In the genomic region with DNA sequence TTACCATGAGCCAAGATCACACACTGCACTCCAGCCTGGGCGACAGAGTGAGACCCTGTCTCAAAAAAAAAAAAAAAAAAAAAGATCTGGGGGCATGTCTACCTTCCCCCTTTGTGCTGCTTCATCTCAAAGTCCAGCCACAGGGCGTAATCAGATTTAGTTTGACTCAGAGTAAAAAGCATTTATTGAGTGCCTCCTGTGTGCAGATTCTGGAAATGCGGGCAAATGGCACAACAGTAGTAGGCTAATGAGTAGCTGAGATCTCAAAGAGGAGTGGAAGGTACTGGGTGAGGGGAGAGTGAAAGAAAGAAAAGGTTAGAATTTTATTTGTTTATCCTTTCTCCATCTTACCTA, we compare ENCODE assay signal across 9 cellular contexts. TPM values are rescaled to one million over a fixed set of nuclear protein-coding genes. Genes with fewer than 3 reads are reported as not detected.
A peak's percentile ranks its signal among the peaks of the same experiment; 100 is the strongest.
DNase-seq lines count a peak whose midpoint lies in the region; ATAC-seq lines count a peak whose summit lies in the region.
"Had no signal": no experiment of that assay in that cellular context is flagged by ENCODE, and none has a peak within 500 bp of the region (broad histone marks: within the 10 kb centered on the region; RNA-seq: fewer than 3 reads in every experiment).

No MANE protein-coding gene starts in this region.

- H3K4me3 Mint-ChIP-seq in activated CD4-positive, alpha-beta T cell treated with anti-CD3 and anti-CD28 coated beads for 36 hours = no peak overlapping the region
- no peak overlapping the region for H3K4me3 Mint-ChIP-seq in activated CD8-positive, alpha-beta T cell treated with anti-CD3 and anti-CD28 coated beads, Interleukin-2, amount 10 ng/mL, durations not matched to agents 7 days and 5 days
- no peak overlapping the region for H3K4me3 Mint-ChIP-seq in activated T-helper 1 cell treated with anti-CD3 and anti-CD28 coated beads, Interleukin-12 subunit alpha, Interleukin-12 subunit beta, Interleukin-2, Interleukin-4 antibody, amounts not matched to agents 30 ng/mL and 10 ng/mL and 1 ng/mL, durations not matched to agents 14 hours and 24 hours and 36 hours

- H3K4me3 ChIP-seq in right cardiac atrium (ENCODE audit: low read length) = no peak overlapping the region

- H3K4me1 ChIP-seq in right cardiac atrium (ENCODE audit: control insufficient read depth, insufficient read depth, low read length) = peaks cover 31% of the 10 kb centered on the region

- no peaks in the 10 kb centered on the region for H3K36me3 Mint-ChIP-seq in activated CD4-positive, alpha-beta T cell treated with anti-CD3 and anti-CD28 coated beads for 36 hours (ENCODE audit: low read depth)
- H3K36me3 Mint-ChIP-seq in activated CD8-positive, alpha-beta T cell treated with anti-CD3 and anti-CD28 coated beads, Interleukin-2, amount 10 ng/mL, durations not matched to agents 7 days and 5 days (ENCODE audit: low read depth) = no peaks in the 10 kb centered on the region
- H3K36me3 Mint-ChIP-seq in activated T-helper 1 cell treated with anti-CD3 and anti-CD28 coated beads, Interleukin-12 subunit alpha, Interleukin-12 subunit beta, Interleukin-2, Interleukin-4 antibody, amounts not matched to agents 30 ng/mL and 10 ng/mL and 1 ng/mL, durations not matched to agents 14 hours and 24 hours and 36 hours (ENCODE audit: low read depth) = no peaks in the 10 kb centered on the region

- peaks cover 93% of the 10 kb centered on the region for H3K4me1 Mint-ChIP-seq in activated CD4-positive, alpha-beta T cell treated with anti-CD3 and anti-CD28 coated beads for 36 hours
- peaks cover 95% of the 10 kb centered on the region for H3K4me1 Mint-ChIP-seq in activated CD8-positive, alpha-beta T cell treated with anti-CD3 and anti-CD28 coated beads, Interleukin-2, amount 10 ng/mL, durations not matched to agents 7 days and 5 days (ENCODE audit: low read depth)
- peaks cover 73% of the 10 kb centered on the region for H3K4me1 Mint-ChIP-seq in activated T-helper 1 cell treated with anti-CD3 and anti-CD28 coated beads, Interleukin-12 subunit alpha, Interleukin-12 subunit beta, Interleukin-2, Interleukin-4 antibody, amounts not matched to agents 30 ng/mL and 10 ng/mL and 1 ng/mL, durations not matched to agents 14 hours and 24 hours and 36 hours (ENCODE audit: low read depth)

- POLR2A ChIA-PET in activated CD4-positive, alpha-beta T cell treated with anti-CD3 and anti-CD28 coated beads for 36 hours (lab: Charles Lee) = interaction anchor here (0.7 to 1.4 kb wide), 2 partner anchors 11 to 23 kb away, joined by 3 to 4 read pairs; no protein-coding TSS in a partner anchor
- POLR2A ChIA-PET in activated CD8-positive, alpha-beta T cell treated with anti-CD3 and anti-CD28 coated beads, Interleukin-2, amount 10 ng/mL, durations not matched to agents 7 days and 5 days (lab: Charles Lee) = interaction anchor here (2.8 kb wide), 1 partner anchor 10 kb away, joined by 17 read pairs; a partner anchor contains a TSS

- intact Hi-C loops in activated CD4-positive, alpha-beta T cell treated with anti-CD3 and anti-CD28 coated beads for 36 hours (cut with DNase I, micrococcal nuclease) = loop anchor here in 1 of 2 experiments (10.0 kb wide), 1 partner anchor 705 kb away; a partner anchor contains a TSS
- intact Hi-C loops in right cardiac atrium (cut with DNase I) = no loop called here
- intact Hi-C loops in activated T-helper 1 cell treated with anti-CD3 and anti-CD28 coated beads, Interleukin-12 subunit alpha, Interleukin-12 subunit beta, Interleukin-2, Interleukin-4 antibody, amounts not matched to agents 30 ng/mL and 10 ng/mL and 1 ng/mL, durations not matched to agents 14 hours and 24 hours and 36 hours (cut with micrococcal nuclease) = no loop called here

- 92% methylated on average over 3 of the region's 3 CpGs for WGBS in right cardiac atrium

- peak; percentile 67 for DNase-seq in activated CD4-positive, alpha-beta T cell treated with anti-CD3 and anti-CD28 coated beads for 36 hours
- DNase-seq in activated CD4-positive, alpha-beta T cell treated with anti-CD3 and anti-CD28 coated beads for 4 hours = no peak
- peak; percentile 51 for DNase-seq in activated CD8-positive, alpha-beta T cell treated with anti-CD3 and anti-CD28 coated beads, Interleukin-2, amount 10 ng/mL, durations not matched to agents 7 days and 5 days
- DNase-seq in right cardiac atrium (no peak), substantia nigra (lab: John Stamatoyannopoulos, UW) (no peak), HK-2 (ENCODE audit: unreplicated experiment) (no peak), SIG-M5 (lab: John Stamatoyannopoulos, UW) (no peak)
- DNase-seq in activated T-helper 1 cell treated with anti-CD3 and anti-CD28 coated beads, Interleukin-12 subunit alpha, Interleukin-12 subunit beta, Interleukin-2, Interleukin-4 antibody, amounts not matched to agents 30 ng/mL and 10 ng/mL and 1 ng/mL, durations not matched to agents 14 hours and 24 hours and 36 hours (ENCODE audit: low spot score) = no peak

- CTCF ChIA-PET in activated CD4-positive, alpha-beta T cell treated with anti-CD3 and anti-CD28 coated beads for 36 hours (lab: Charles Lee) = interaction anchor here (0.6 to 6.8 kb wide), 9 partner anchors 10 to 123 kb away, joined by 3 to 156 read pairs (median 3); a partner anchor contains a TSS
- CTCF ChIA-PET in activated CD8-positive, alpha-beta T cell treated with anti-CD3 and anti-CD28 coated beads, Interleukin-2, amount 10 ng/mL, durations not matched to agents 7 days and 5 days (lab: Charles Lee) = interaction anchor here (0.9 to 9.3 kb wide), 11 partner anchors 10 to 96 kb away, joined by 3 to 182 read pairs (median 51); a partner anchor contains a TSS

- no peaks in the 10 kb centered on the region for H3K27me3 ChIP-seq in right cardiac atrium (ENCODE audit: control insufficient read depth, insufficient read depth)
- H3K27me3 ChIP-seq: neutrophil had no signal

- H3K27ac Mint-ChIP-seq in activated CD4-positive, alpha-beta T cell treated with anti-CD3 and anti-CD28 coated beads for 36 hours = no peak overlapping the region
- no peak overlapping the region for H3K27ac Mint-ChIP-seq in activated CD8-positive, alpha-beta T cell treated with anti-CD3 and anti-CD28 coated beads, Interleukin-2, amount 10 ng/mL, durations not matched to agents 7 days and 5 days
- H3K27ac Mint-ChIP-seq in activated T-helper 1 cell treated with anti-CD3 and anti-CD28 coated beads, Interleukin-12 subunit alpha, Interleukin-12 subunit beta, Interleukin-2, Interleukin-4 antibody, amounts not matched to agents 30 ng/mL and 10 ng/mL and 1 ng/mL, durations not matched to agents 14 hours and 24 hours and 36 hours = no peak overlapping the region

- no peaks in the 10 kb centered on the region for H3K27me3 Mint-ChIP-seq in activated CD4-positive, alpha-beta T cell treated with anti-CD3 and anti-CD28 coated beads for 36 hours
- H3K27me3 Mint-ChIP-seq in activated CD8-positive, alpha-beta T cell treated with anti-CD3 and anti-CD28 coated beads, Interleukin-2, amount 10 ng/mL, durations not matched to agents 7 days and 5 days (ENCODE audit: low read depth) = no peaks in the 10 kb centered on the region
- H3K27me3 Mint-ChIP-seq in activated T-helper 1 cell treated with anti-CD3 and anti-CD28 coated beads, Interleukin-12 subunit alpha, Interleukin-12 subunit beta, Interleukin-2, Interleukin-4 antibody, amounts not matched to agents 30 ng/mL and 10 ng/mL and 1 ng/mL, durations not matched to agents 14 hours and 24 hours and 36 hours (ENCODE audit: insufficient read depth) = peaks cover 14% of the 10 kb centered on the region

- H3K9me3 ChIP-seq in right cardiac atrium (ENCODE audit: control insufficient read depth, low read length) = no peaks in the 10 kb centered on the region
- H3K9me3 ChIP-seq: neutrophil had no signal

- no peak for ATAC-seq in activated CD4-positive, alpha-beta T cell treated with anti-CD3 and anti-CD28 coated beads for 36 hours
- no peak for ATAC-seq in activated CD8-positive, alpha-beta T cell treated with anti-CD3 and anti-CD28 coated beads, Interleukin-2, amount 10 ng/mL, durations not matched to agents 7 days and 5 days
- ATAC-seq in right cardiac atrium = no peak

- no peaks in the 10 kb centered on the region for H3K9me3 Mint-ChIP-seq in activated CD4-positive, alpha-beta T cell treated with anti-CD3 and anti-CD28 coated beads for 36 hours (ENCODE audit: low read depth)
- no peaks in the 10 kb centered on the region for H3K9me3 Mint-ChIP-seq in activated CD8-positive, alpha-beta T cell treated with anti-CD3 and anti-CD28 coated beads, Interleukin-2, amount 10 ng/mL, durations not matched to agents 7 days and 5 days (ENCODE audit: insufficient read depth)
- H3K9me3 Mint-ChIP-seq in activated T-helper 1 cell treated with anti-CD3 and anti-CD28 coated beads, Interleukin-12 subunit alpha, Interleukin-12 subunit beta, Interleukin-2, Interleukin-4 antibody, amounts not matched to agents 30 ng/mL and 10 ng/mL and 1 ng/mL, durations not matched to agents 14 hours and 24 hours and 36 hours = no peaks in the 10 kb centered on the region

- H3K27ac ChIP-seq in right cardiac atrium (ENCODE audit: low read length) = peak overlapping the region; percentile 87
- H3K27ac ChIP-seq in substantia nigra (ENCODE audit: low read depth, low read length, poor library complexity, severe bottlenecking) = peak overlapping the region; percentile 74

RNA-seq across cellular contexts. Expression of a gene that starts 9.1 kb away (rescaled TPM):
- 1 to 10 TPM; 5.2 to 5.4 TPM for total RNA-seq in activated CD4-positive, alpha-beta T cell treated with anti-CD3 and anti-CD28 coated beads for 36 hours
- 1 to 10 TPM; 4.1 to 4.9 TPM for total RNA-seq in activated CD8-positive, alpha-beta T cell treated with anti-CD3 and anti-CD28 coated beads, Interleukin-2, amount 10 ng/mL, durations not matched to agents 7 days and 5 days
- total RNA-seq in right cardiac atrium = 10 to 100 TPM; 10.2 to 25.1 (median 18.8) TPM
- 12.3 TPM for polyA plus RNA-seq in right cardiac atrium
- total RNA-seq in activated T-helper 1 cell treated with anti-CD3 and anti-CD28 coated beads, Interleukin-12 subunit alpha, Interleukin-12 subunit beta, Interleukin-2, Interleukin-4 antibody, amounts not matched to agents 30 ng/mL and 10 ng/mL and 1 ng/mL, durations not matched to agents 14 hours and 24 hours and 36 hours = 8.7 and 9.6 TPM in 2 replicates

RNA-seq across cellular contexts. Expression of a gene that starts 12.3 kb away (rescaled TPM):
- total RNA-seq in activated CD4-positive, alpha-beta T cell treated with anti-CD3 and anti-CD28 coated beads for 36 hours = 10 to 100 TPM; 81.7 to 89.6 TPM
- 10 to 100 TPM; 80.5 to 83.2 TPM for total RNA-seq in activated CD8-positive, alpha-beta T cell treated with anti-CD3 and anti-CD28 coated beads, Interleukin-2, amount 10 ng/mL, durations not matched to agents 7 days and 5 days
- total RNA-seq in right cardiac atrium = 10 to 100 TPM; 53.6 to 57.3 (median 55.2) TPM
- polyA plus RNA-seq in right cardiac atrium = 44.8 TPM
- 87.6 and 88.2 TPM in 2 replicates for total RNA-seq in activated T-helper 1 cell treated with anti-CD3 and anti-CD28 coated beads, Interleukin-12 subunit alpha, Interleukin-12 subunit beta, Interleukin-2, Interleukin-4 antibody, amounts not matched to agents 30 ng/mL and 10 ng/mL and 1 ng/mL, durations not matched to agents 14 hours and 24 hours and 36 hours

RNA-seq across cellular contexts. Expression of a gene that starts 30.9 kb away (rescaled TPM):
- total RNA-seq in activated CD4-positive, alpha-beta T cell treated with anti-CD3 and anti-CD28 coated beads for 36 hours = 100 to 1,000 TPM in 1 of 2 experiments, 10 to 100 TPM in 1; 88.3 to 104 TPM
- total RNA-seq in activated CD8-positive, alpha-beta T cell treated with anti-CD3 and anti-CD28 coated beads, Interleukin-2, amount 10 ng/mL, durations not matched to agents 7 days and 5 days = 10 to 100 TPM; 66.2 to 67.7 TPM
- total RNA-seq in right cardiac atrium = 10 to 100 TPM; 50.2 to 56.7 (median 50.7) TPM
- 23.4 TPM for polyA plus RNA-seq in right cardiac atrium
- total RNA-seq in activated T-helper 1 cell treated with anti-CD3 and anti-CD28 coated beads, Interleukin-12 subunit alpha, Interleukin-12 subunit beta, Interleukin-2, Interleukin-4 antibody, amounts not matched to agents 30 ng/mL and 10 ng/mL and 1 ng/mL, durations not matched to agents 14 hours and 24 hours and 36 hours = 117 TPM in 2 replicates

RNA-seq across cellular contexts. Expression of a gene that starts 46.7 kb away (rescaled TPM):
- total RNA-seq in activated CD4-positive, alpha-beta T cell treated with anti-CD3 and anti-CD28 coated beads for 36 hours = 10 to 100 TPM; 12.9 to 13.1 TPM
- total RNA-seq in activated CD8-positive, alpha-beta T cell treated with anti-CD3 and anti-CD28 coated beads, Interleukin-2, amount 10 ng/mL, durations not matched to agents 7 days and 5 days = 1 to 10 TPM; 8.7 to 9.7 TPM
- 10 to 100 TPM; 80.6 to 99.5 (median 95.9) TPM for total RNA-seq in right cardiac atrium
- 73.3 TPM for polyA plus RNA-seq in right cardiac atrium
- total RNA-seq in activated T-helper 1 cell treated with anti-CD3 and anti-CD28 coated beads, Interleukin-12 subunit alpha, Interleukin-12 subunit beta, Interleukin-2, Interleukin-4 antibody, amounts not matched to agents 30 ng/mL and 10 ng/mL and 1 ng/mL, durations not matched to agents 14 hours and 24 hours and 36 hours = 2.9 and 3.5 TPM in 2 replicates

RNA-seq across cellular contexts. Expression of a gene that starts 55.2 kb away (rescaled TPM):
- total RNA-seq in activated CD4-positive, alpha-beta T cell treated with anti-CD3 and anti-CD28 coated beads for 36 hours = 100 to 1,000 TPM in 1 of 2 experiments, 10 to 100 TPM in 1; 97.4 to 110 TPM
- 10 to 100 TPM; 93.4 to 96.7 TPM for total RNA-seq in activated CD8-positive, alpha-beta T cell treated with anti-CD3 and anti-CD28 coated beads, Interleukin-2, amount 10 ng/mL, durations not matched to agents 7 days and 5 days
- total RNA-seq in right cardiac atrium = 10 to 100 TPM; 54.3 to 60.5 (median 54.7) TPM
- 45.1 TPM for polyA plus RNA-seq in right cardiac atrium
- 113 and 120 TPM in 2 replicates for total RNA-seq in activated T-helper 1 cell treated with anti-CD3 and anti-CD28 coated beads, Interleukin-12 subunit alpha, Interleukin-12 subunit beta, Interleukin-2, Interleukin-4 antibody, amounts not matched to agents 30 ng/mL and 10 ng/mL and 1 ng/mL, durations not matched to agents 14 hours and 24 hours and 36 hours

Comparison
In these comparisons a context has a peak if more than half of its experiments do, and no peak if none do; other contexts are left out.
1. DNase-seq: peak in activated CD4-positive, alpha-beta T cell treated with anti-CD3 and anti-CD28 coated beads for 36 hours (single experiment) and activated CD8-positive, alpha-beta T cell treated with anti-CD3 and anti-CD28 coated beads, Interleukin-2, amount 10 ng/mL, durations not matched to agents 7 days and 5 days (single experiment); none in activated CD4-positive, alpha-beta T cell treated with anti-CD3 and anti-CD28 coated beads for 4 hours (0 of 2), right cardiac atrium (0 of 3), substantia nigra (0 of 49), HK-2 (single experiment), activated T-helper 1 cell treated with anti-CD3 and anti-CD28 coated beads, Interleukin-12 subunit alpha, Interleukin-12 subunit beta, Interleukin-2, Interleukin-4 antibody, amounts not matched to agents 30 ng/mL and 10 ng/mL and 1 ng/mL, durations not matched to agents 14 hours and 24 hours and 36 hours (single experiment) and SIG-M5 (single experiment).